In the genomic region with DNA sequence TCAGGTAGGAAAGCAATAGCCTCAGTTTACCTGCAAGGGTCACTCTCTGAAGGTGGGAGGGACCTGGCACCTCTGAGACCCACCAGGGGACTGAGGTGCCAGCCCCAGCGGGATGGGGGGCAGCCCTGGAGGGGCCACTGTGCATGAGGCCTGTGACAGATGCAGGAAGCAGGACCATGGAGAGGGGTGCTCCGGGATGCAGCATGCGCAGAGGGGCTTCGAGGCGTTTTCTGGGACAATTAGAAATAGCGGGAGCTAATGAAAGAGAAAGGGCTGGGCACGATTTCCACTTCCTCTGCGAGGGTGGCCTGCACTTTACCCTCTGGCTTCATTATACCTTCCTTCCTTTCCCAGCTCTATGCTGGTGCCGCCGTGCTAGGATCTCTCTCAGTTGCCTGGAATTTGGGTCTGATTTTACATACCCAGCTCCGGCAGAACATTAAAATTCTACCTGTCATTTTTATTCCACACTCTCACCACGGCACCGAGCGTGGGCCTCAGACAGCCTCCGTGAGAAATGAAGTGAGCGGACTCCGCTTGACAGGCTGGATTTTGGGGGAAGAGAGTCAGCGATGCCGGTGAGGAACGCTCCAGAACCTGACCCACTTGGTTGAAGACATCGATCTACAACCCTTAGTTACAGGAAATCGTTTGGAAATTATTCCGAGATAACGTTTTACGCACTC, we compare ENCODE assay signal across 2 cellular contexts.
TF ChIP-seq lines count a peak whose summit lies in the region.

No MANE protein-coding gene starts in this region.

TF ChIP-seq in GM23338, 12 proteins besides CTCF, POLR2A, EP300 and RAD21:
- TF ChIP-seq STAT1 (IDR thresholded peaks at IDR 0.05; ENCODE audit: unreplicated experiment) (no peak), POLR2AphosphoS5 (IDR thresholded peaks at IDR 0.05; ENCODE audit: low read depth) (no peak)
- TF ChIP-seq, protein P1, sequence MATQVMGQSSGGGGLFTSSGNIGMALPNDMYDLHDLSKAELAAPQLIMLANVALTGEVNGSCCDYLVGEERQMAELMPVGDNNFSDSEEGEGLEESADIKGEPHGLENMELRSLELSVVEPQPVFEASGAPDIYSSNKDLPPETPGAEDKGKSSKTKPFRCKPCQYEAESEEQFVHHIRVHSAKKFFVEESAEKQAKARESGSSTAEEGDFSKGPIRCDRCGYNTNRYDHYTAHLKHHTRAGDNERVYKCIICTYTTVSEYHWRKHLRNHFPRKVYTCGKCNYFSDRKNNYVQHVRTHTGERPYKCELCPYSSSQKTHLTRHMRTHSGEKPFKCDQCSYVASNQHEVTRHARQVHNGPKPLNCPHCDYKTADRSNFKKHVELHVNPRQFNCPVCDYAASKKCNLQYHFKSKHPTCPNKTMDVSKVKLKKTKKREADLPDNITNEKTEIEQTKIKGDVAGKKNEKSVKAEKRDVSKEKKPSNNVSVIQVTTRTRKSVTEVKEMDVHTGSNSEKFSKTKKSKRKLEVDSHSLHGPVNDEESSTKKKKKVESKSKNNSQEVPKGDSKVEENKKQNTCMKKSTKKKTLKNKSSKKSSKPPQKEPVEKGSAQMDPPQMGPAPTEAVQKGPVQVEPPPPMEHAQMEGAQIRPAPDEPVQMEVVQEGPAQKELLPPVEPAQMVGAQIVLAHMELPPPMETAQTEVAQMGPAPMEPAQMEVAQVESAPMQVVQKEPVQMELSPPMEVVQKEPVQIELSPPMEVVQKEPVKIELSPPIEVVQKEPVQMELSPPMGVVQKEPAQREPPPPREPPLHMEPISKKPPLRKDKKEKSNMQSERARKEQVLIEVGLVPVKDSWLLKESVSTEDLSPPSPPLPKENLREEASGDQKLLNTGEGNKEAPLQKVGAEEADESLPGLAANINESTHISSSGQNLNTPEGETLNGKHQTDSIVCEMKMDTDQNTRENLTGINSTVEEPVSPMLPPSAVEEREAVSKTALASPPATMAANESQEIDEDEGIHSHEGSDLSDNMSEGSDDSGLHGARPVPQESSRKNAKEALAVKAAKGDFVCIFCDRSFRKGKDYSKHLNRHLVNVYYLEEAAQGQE (IDR thresholded peaks at IDR 0.05; ENCODE audit: unreplicated experiment), result peak; percentile 54

TF ChIP-seq in H1, 55 proteins besides CTCF, POLR2A, EP300 and RAD21:
- TF ChIP-seq, protein P2, sequence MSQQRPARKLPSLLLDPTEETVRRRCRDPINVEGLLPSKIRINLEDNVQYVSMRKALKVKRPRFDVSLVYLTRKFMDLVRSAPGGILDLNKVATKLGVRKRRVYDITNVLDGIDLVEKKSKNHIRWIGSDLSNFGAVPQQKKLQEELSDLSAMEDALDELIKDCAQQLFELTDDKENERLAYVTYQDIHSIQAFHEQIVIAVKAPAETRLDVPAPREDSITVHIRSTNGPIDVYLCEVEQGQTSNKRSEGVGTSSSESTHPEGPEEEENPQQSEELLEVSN (IDR thresholded peaks at IDR 0.05), result peak; percentile 55
- TF ChIP-seq RNF2 (IDR thresholded peaks at IDR 0.05; ENCODE audit: borderline replicate concordance, low read depth, low read length, missing control alignments, poor library complexity, severe bottlenecking) (no peak), EZH2 (IDR thresholded peaks at IDR 0.05; ENCODE audit: low read depth, low read length, severe bottlenecking) (no peak)
TF ChIP-seq in H1: peak in this region for 1.
